In genomic region chr11:115498354-115498753, GRCh38 we compare ENCODE assay signal across 14 cellular contexts. TPM values are rescaled to one million over a fixed set of nuclear protein-coding genes. Genes with fewer than 3 reads are reported as not detected.
DNase-seq lines count a peak whose midpoint lies in the region; ATAC-seq and TF ChIP-seq lines count a peak whose summit lies in the region.
"Had no signal": no experiment of that assay in that cellular context is flagged by ENCODE, and none has a peak within 500 bp of the region (broad histone marks: within the 10 kb centered on the region; RNA-seq: fewer than 3 reads in every experiment).

No MANE protein-coding gene starts in this region.

- H3K27ac Mint-ChIP-seq in activated naive CD8-positive, alpha-beta T cell treated with anti-CD3 and anti-CD28 coated beads for 36 hours, result no peak overlapping the region
- no peak overlapping the region for H3K27ac Mint-ChIP-seq in effector memory CD8-positive, alpha-beta T cell
- H3K27ac Mint-ChIP-seq: naive B cell had no signal

- H3K4me1 Mint-ChIP-seq in activated naive CD8-positive, alpha-beta T cell treated with anti-CD3 and anti-CD28 coated beads for 36 hours, result no peaks in the 10 kb centered on the region
- peaks cover 0 to 2% of the 10 kb centered on the region in 2 donors for H3K4me1 Mint-ChIP-seq in effector memory CD8-positive, alpha-beta T cell (ENCODE audit: low read depth in 2 of 2)
- H3K4me1 Mint-ChIP-seq: naive B cell had no signal

- H3K4me3 ChIP-seq in endocrine pancreas (ENCODE audit: control insufficient read depth, insufficient read depth, low read length), result peak overlapping the region; percentile 15
- no peak overlapping the region for H3K4me3 ChIP-seq in sigmoid colon

- H3K9me3 ChIP-seq in endocrine pancreas (ENCODE audit: control insufficient read depth, low read length) (no peaks in the 10 kb centered on the region), sigmoid colon (no peaks in the 10 kb centered on the region)

- intact Hi-C loops in sigmoid colon (cut with DNase I), result no loop called here

- H3K9ac ChIP-seq in endocrine pancreas (ENCODE audit: control insufficient read depth, insufficient read depth, low read length), result no peak overlapping the region

- DNase-seq in DMS153 treated with DMSO at 0.1 percent for 48 hours (lab: John Stamatoyannopoulos, UW; ENCODE audit: unreplicated experiment) (peak; percentile 82), NCI-H1092 treated with DMSO at 0.1 percent for 48 hours (lab: John Stamatoyannopoulos, UW) (peak; percentile 98), NCI-H510A (lab: John Stamatoyannopoulos, UW) (peak; percentile 61), sigmoid colon (no peak)
- no peak for DNase-seq in activated naive CD8-positive, alpha-beta T cell treated with anti-CD3 and anti-CD28 coated beads for 36 hours
- no peak for DNase-seq in effector memory CD8-positive, alpha-beta T cell
- DNase-seq: CD4-positive, CD25-positive, alpha-beta regulatory T cell; naive B cell; NCI-H82; stimulated activated CD4-positive, alpha-beta T cell treated with anti-CD3 and anti-CD28 coated beads, Interleukin-4, amount 100 ng/mL, for 1 hour; WERI-Rb-1 had no signal

- peaks cover 7% of the 10 kb centered on the region for H3K4me1 ChIP-seq in endocrine pancreas (ENCODE audit: control insufficient read depth, insufficient read depth, low read length)
- H3K4me1 ChIP-seq in sigmoid colon, result peaks cover 0 to 19% (median 11%) of the 10 kb centered on the region in 4 donors

- no peaks in the 10 kb centered on the region for H3K36me3 Mint-ChIP-seq in activated naive CD8-positive, alpha-beta T cell treated with anti-CD3 and anti-CD28 coated beads for 36 hours
- H3K36me3 Mint-ChIP-seq in effector memory CD8-positive, alpha-beta T cell (ENCODE audit: insufficient read depth), result no peaks in the 10 kb centered on the region
- H3K36me3 Mint-ChIP-seq: CD4-positive, CD25-positive, alpha-beta regulatory T cell; naive B cell had no signal

- H3K27ac ChIP-seq in sigmoid colon, result no peak overlapping the region
- H3K27ac ChIP-seq: WERI-Rb-1 had no signal

- no peaks in the 10 kb centered on the region for H3K9me3 Mint-ChIP-seq in activated naive CD8-positive, alpha-beta T cell treated with anti-CD3 and anti-CD28 coated beads for 36 hours
- H3K9me3 Mint-ChIP-seq in effector memory CD8-positive, alpha-beta T cell, result no peaks in the 10 kb centered on the region
- H3K9me3 Mint-ChIP-seq: CD4-positive, CD25-positive, alpha-beta regulatory T cell had no signal

- no peaks in the 10 kb centered on the region for H3K36me3 ChIP-seq in endocrine pancreas (ENCODE audit: control insufficient read depth, insufficient read depth, low read length)
- no peaks in the 10 kb centered on the region for H3K36me3 ChIP-seq in sigmoid colon
- H3K36me3 ChIP-seq: WERI-Rb-1 had no signal

- no peak for TF ChIP-seq POLR2A in sigmoid colon (IDR thresholded peaks at IDR 0.05)

- no peak for TF ChIP-seq CTCF in sigmoid colon (IDR thresholded peaks at IDR 0.05)

- H3K27me3 ChIP-seq in endocrine pancreas (ENCODE audit: control insufficient read depth, insufficient read depth, low read length) (no peaks in the 10 kb centered on the region), sigmoid colon (peaks cover 0 to 24% (median 0%) of the 10 kb centered on the region in 3 donors)

- 14 to 63% methylated on average over 9 of the region's 9 CpGs for WGBS in sigmoid colon, 2 donors

- peaks cover 36% of the 10 kb centered on the region for H3K27me3 Mint-ChIP-seq in activated naive CD8-positive, alpha-beta T cell treated with anti-CD3 and anti-CD28 coated beads for 36 hours
- H3K27me3 Mint-ChIP-seq in effector memory CD8-positive, alpha-beta T cell, result peaks cover 0 to 8% of the 10 kb centered on the region in 2 donors

- ATAC-seq in HG03196 (IDR thresholded peaks at IDR 0.05; ENCODE audit: unreplicated experiment), result no peak
- no peak for ATAC-seq in effector memory CD8-positive, alpha-beta T cell (replicated peaks)
- ATAC-seq: esophagus mucosa had no signal

- H3K4me3 Mint-ChIP-seq in activated naive CD8-positive, alpha-beta T cell treated with anti-CD3 and anti-CD28 coated beads for 36 hours, result no peak overlapping the region
- no peak overlapping the region for H3K4me3 Mint-ChIP-seq in effector memory CD8-positive, alpha-beta T cell

- TF ChIP-seq EP300 in sigmoid colon (IDR thresholded peaks at IDR 0.05), result no peak

RNA-seq across cellular contexts. Expression of gene CADM1, which starts 5.9 kb away (rescaled TPM):
- not detected for total RNA-seq in activated naive CD8-positive, alpha-beta T cell treated with anti-CD3 and anti-CD28 coated beads for 36 hours
- 10 to 100 TPM; 15.6 to 25.2 (median 20.2) TPM for total RNA-seq in sigmoid colon
- polyA plus RNA-seq in sigmoid colon, result 1 to 10 TPM in 2 of 3 donors, under 1 TPM in 1; 0.69 to 6.2 (median 1.2) TPM

Comparison
In these comparisons a context has a peak if more than half of its experiments do, and no peak if none do; other contexts are left out.
1. DNase-seq: peak in DMS153 treated with DMSO at 0.1 percent for 48 hours (single experiment), NCI-H1092 treated with DMSO at 0.1 percent for 48 hours (single experiment) and NCI-H510A (single experiment); none in activated naive CD8-positive, alpha-beta T cell treated with anti-CD3 and anti-CD28 coated beads for 36 hours (single experiment), effector memory CD8-positive, alpha-beta T cell (0 of 3) and sigmoid colon (single experiment).
2. RNA of gene CADM1, which starts 5.9 kb away (total RNA-seq): 15.6 to 25.2 TPM in sigmoid colon; not detected in activated naive CD8-positive, alpha-beta T cell treated with anti-CD3 and anti-CD28 coated beads for 36 hours; every median in the first group is over 10 times any median in the second.